8 cellular contexts compared by ENCODE assay signal in genomic region chr17:18225121-18225561, GRCh38. TPM values are rescaled to one million over a fixed set of nuclear protein-coding genes. Genes with fewer than 3 reads are reported as not detected.
DNase-seq lines count a peak whose midpoint lies in the region; ATAC-seq and TF ChIP-seq lines count a peak whose summit lies in the region.

No MANE protein-coding gene starts in this region.

- H3K9me3 ChIP-seq in AG04450 (ENCODE audit: control insufficient read depth, insufficient read depth, low read length), result no peaks in the 10 kb centered on the region; the same call in 1 of the 2 replicates

- H3K4me3 ChIP-seq in AG04450 (ENCODE audit: low read depth, low read length), result peak overlapping the region; percentile 54
- H3K4me3 ChIP-seq in kidney epithelial cell (ENCODE audit: low read depth, low read length), result peak overlapping the region; percentile 7

- CTCF ChIA-PET in AG04450 (lab: Charles Lee), result no interaction called here

- peak overlapping the region; percentile 73 for H3K27ac ChIP-seq in AG04450 (ENCODE audit: low read depth, low read length)

- no peaks in the 10 kb centered on the region for H3K36me3 ChIP-seq in kidney epithelial cell (ENCODE audit: control insufficient read depth, insufficient read depth, low read length)

- POLR2A ChIA-PET in AG04450 (lab: Yijun Ruan, JAX), result no interaction called here

- peak; percentile 84 for DNase-seq in AG04450 (ENCODE audit: low read depth, low spot score)
- peak; percentile 92 for DNase-seq in NCI-H460 (ENCODE audit: extremely low read depth, low read depth)
- peak; percentile 93 for DNase-seq in activated CD4-positive, alpha-beta T cell treated with anti-CD3 and anti-CD28 coated beads for 1 hour
- DNase-seq in cerebellar cortex (ENCODE audit: low spot score), result peak; percentile 93
- peak; percentile 56 for DNase-seq in kidney epithelial cell (ENCODE audit: low read depth)
- DNase-seq in stimulated activated CD4-positive, alpha-beta T cell treated with anti-CD3 and anti-CD28 coated beads, Interleukin-15, amount 100 ng/mL, for 1 hour (ENCODE audit: low read depth in 1 of 2, low spot score in 1 of 2), result peak; percentile 92 to 94

- TF ChIP-seq CTCF in AG04450 (IDR thresholded peaks at IDR 0.05; ENCODE audit: low read depth, low read length), result no peak
- no peak for TF ChIP-seq CTCF in kidney epithelial cell (IDR thresholded peaks at IDR 0.05; ENCODE audit: insufficient read depth, low read length, poor library complexity, severe bottlenecking)

- H3K27me3 ChIP-seq in AG04450 (ENCODE audit: control insufficient read depth, insufficient read depth, low read length), result no peaks in the 10 kb centered on the region
- no peaks in the 10 kb centered on the region for H3K27me3 ChIP-seq in kidney epithelial cell (ENCODE audit: control insufficient read depth, insufficient read depth, low read length)

- ATAC-seq in GM19035 (IDR thresholded peaks at IDR 0.05; ENCODE audit: unreplicated experiment), result peak; percentile 86
- peak; percentile 91 for ATAC-seq in HG03354 (IDR thresholded peaks at IDR 0.05; ENCODE audit: poor library complexity, severe bottlenecking, unreplicated experiment)

RNA-seq across cellular contexts. Expression of gene LLGL1, which starts 0.3 kb away (rescaled TPM):
- polyA plus RNA-seq in AG04450 (2011; rRNA removed), result 27.1 and 41.9 TPM in 2 replicates
- polyA minus RNA-seq in AG04450 (2011; rRNA and poly(A)+ RNA removed), result 30.5 and 42.3 TPM in 2 replicates
- total RNA-seq in NCI-H460 (2014; rRNA removed; shearing (Covaris generic)), result 11.9 and 12.6 TPM in 2 replicates
- 30.3 and 34.6 TPM in 2 replicates for polyA plus RNA-seq in NCI-H460 (2014; cell fraction: nucleus; rRNA removed)
- total RNA-seq in kidney epithelial cell, result 53.7 and 63.1 TPM in 2 replicates

RNA-seq across cellular contexts. Expression of gene FLII, which starts 33.4 kb away (rescaled TPM):
- 192 and 235 TPM in 2 replicates for polyA plus RNA-seq in AG04450 (2011; rRNA removed)
- 360 and 447 TPM in 2 replicates for polyA minus RNA-seq in AG04450 (2011; rRNA and poly(A)+ RNA removed)
- total RNA-seq in NCI-H460 (2014; rRNA removed; shearing (Covaris generic)), result 175 and 179 TPM in 2 replicates
- polyA plus RNA-seq in NCI-H460 (2014; cell fraction: nucleus; rRNA removed), result 162 and 221 TPM in 2 replicates
- total RNA-seq in kidney epithelial cell, result 512 and 579 TPM in 2 replicates

RNA-seq across cellular contexts. Expression of gene MIEF2, which starts 35.3 kb away (rescaled TPM):
- polyA plus RNA-seq in AG04450 (2011; rRNA removed), result 5.9 and 7.1 TPM in 2 replicates
- 6.1 and 8.4 TPM in 2 replicates for polyA minus RNA-seq in AG04450 (2011; rRNA and poly(A)+ RNA removed)
- 5.2 and 5.3 TPM in 2 replicates for total RNA-seq in NCI-H460 (2014; rRNA removed; shearing (Covaris generic))
- 25.8 and 48.9 TPM in 2 replicates for polyA plus RNA-seq in NCI-H460 (2014; cell fraction: nucleus; rRNA removed)
- 29.6 and 78.8 TPM in 2 replicates for total RNA-seq in kidney epithelial cell

RNA-seq across cellular contexts. Expression of gene ALKBH5, which starts 41.5 kb away (rescaled TPM):
- polyA plus RNA-seq in AG04450 (2011; rRNA removed), result 57.6 and 59.9 TPM in 2 replicates
- 81.9 and 98.0 TPM in 2 replicates for polyA minus RNA-seq in AG04450 (2011; rRNA and poly(A)+ RNA removed)
- 94.1 and 96.2 TPM in 2 replicates for total RNA-seq in NCI-H460 (2014; rRNA removed; shearing (Covaris generic))
- polyA plus RNA-seq in NCI-H460 (2014; cell fraction: nucleus; rRNA removed), result 47.2 and 57.4 TPM in 2 replicates
- total RNA-seq in kidney epithelial cell, result 103 and 105 TPM in 2 replicates

Comparison
In these comparisons a context has a peak if more than half of its experiments do, and no peak if none do; other contexts are left out.
1. Peak in every context shown above with its lines: DNase-seq, ATAC-seq, H3K4me3 ChIP-seq and H3K27ac ChIP-seq.